Comparison of ENCODE assay signal across 18 cellular contexts in genomic region chr22:19805821-19806212, GRCh38. TPM values are rescaled to one million over a fixed set of nuclear protein-coding genes. Genes with fewer than 3 reads are reported as not detected.
A peak's percentile ranks its signal among the peaks of the same experiment; 100 is the strongest.
DNase-seq lines count a peak whose midpoint lies in the region; ATAC-seq and TF ChIP-seq lines count a peak whose summit lies in the region.
"Had no signal": no experiment of that assay in that cellular context is flagged by ENCODE, and none has a peak within 500 bp of the region (broad histone marks: within the 10 kb centered on the region; RNA-seq: fewer than 3 reads in every experiment).

No MANE protein-coding gene starts in this region.

- TF ChIP-seq POLR2A in spleen (IDR thresholded peaks at IDR 0.05): no peak

- H3K9ac ChIP-seq in SK-N-SH (no peak overlapping the region), PC-3 (ENCODE audit: low read length) (peak overlapping the region; percentile 48), GM23248 (no peak overlapping the region)

- POLR2A ChIA-PET in SK-N-SH (lab: Yijun Ruan, JAX) (no interaction called here), PC-3 (lab: Charles Lee; ENCODE audit: unreplicated experiment) (interaction anchor here (1.0 kb wide), 1 partner anchor 43 kb away, joined by 3 read pairs; no protein-coding TSS in a partner anchor)

- TF ChIP-seq CTCF in SK-N-SH (IDR thresholded peaks at IDR 0.05): no peak
- TF ChIP-seq CTCF in PC-3 (conservative IDR thresholded peaks at IDR 0.05; ENCODE audit: low read depth, low read length): no peak
- TF ChIP-seq CTCF in foreskin keratinocyte (conservative IDR thresholded peaks at IDR 0.05): no peak
- TF ChIP-seq CTCF in spleen (IDR thresholded peaks at IDR 0.05 in 8 of 11, conservative IDR thresholded peaks at IDR 0.05 in 3 of 11): no peak

- H3K36me3 ChIP-seq in SK-N-SH (replicated peaks in 1 of 2; ENCODE audit: control insufficient read depth in 1 of 2, insufficient read depth in 2 of 2, low read length in 1 of 2): no peaks in the 10 kb centered on the region
- no peaks in the 10 kb centered on the region for H3K36me3 ChIP-seq in PC-3 (ENCODE audit: low read depth, low read length)
- H3K36me3 ChIP-seq in spleen: peaks cover 0 to 68% (median 3%) of the 10 kb centered on the region in 6 donors
- H3K36me3 ChIP-seq in GM23248 (ENCODE audit: low read depth): no peaks in the 10 kb centered on the region
- H3K36me3 ChIP-seq: cardiac muscle cell, thyroid gland had no signal

- ATAC-seq in SK-N-SH treated with all-trans-retinoic acid at 6 μM for 48 hours: no peak
- peak; percentile 45 for ATAC-seq in PC-3
- peak; percentile 12 for ATAC-seq in foreskin keratinocyte
- no peak for ATAC-seq in GM19351 (IDR thresholded peaks at IDR 0.05; ENCODE audit: unreplicated experiment)
- ATAC-seq in HG03108 (IDR thresholded peaks at IDR 0.05; ENCODE audit: unreplicated experiment): no peak
- ATAC-seq: activated naive CD4-positive, alpha-beta T cell treated with anti-CD3 and anti-CD28 coated beads, Interleukin-2, amount 50 U/mL, for 72 hours had no signal

- TF ChIP-seq RAD21 in SK-N-SH (IDR thresholded peaks at IDR 0.05; ENCODE audit: low read length): no peak

- H3F3A ChIP-seq in SK-N-SH (replicated peaks; ENCODE audit: insufficient read depth): no peaks in the 10 kb centered on the region
- peaks cover 3% of the 10 kb centered on the region for H3F3A ChIP-seq in PC-3 (ENCODE audit: low read length, unreplicated experiment)
- H3F3A ChIP-seq in GM23248 (ENCODE audit: insufficient read depth): no peaks in the 10 kb centered on the region

- CTCF ChIA-PET in SK-N-SH (lab: Yijun Ruan, JAX): interaction anchor here (1.0 to 1.3 kb wide), 2 partner anchors 75 to 104 kb away, joined by 4 to 6 read pairs; no protein-coding TSS in a partner anchor
- CTCF ChIA-PET in PC-3 (lab: Charles Lee): no interaction called here

- H4K20me1 ChIP-seq in SK-N-SH (ENCODE audit: insufficient read depth) (no peaks in the 10 kb centered on the region), PC-3 (ENCODE audit: low read length) (no peaks in the 10 kb centered on the region), GM23248 (ENCODE audit: insufficient read depth) (no peaks in the 10 kb centered on the region)

- H3K27ac ChIP-seq in SK-N-SH (ENCODE audit: low read depth in 2 of 2, low read length in 1 of 2): no peak overlapping the region
- H3K27ac ChIP-seq in PC-3 (ENCODE audit: low read length): peak overlapping the region; percentile 94
- H3K27ac ChIP-seq in foreskin keratinocyte: peak overlapping the region; percentile 4
- peak overlapping the region in 2 of 8 donors; percentile 24 to 43 for H3K27ac ChIP-seq in spleen
- H3K27ac ChIP-seq in GM23248: no peak overlapping the region
- H3K27ac ChIP-seq: cardiac muscle cell, thyroid gland had no signal

- H3K27me3 ChIP-seq in SK-N-SH (ENCODE audit: insufficient read depth): no peaks in the 10 kb centered on the region
- H3K27me3 ChIP-seq in PC-3 (ENCODE audit: low read length): no peaks in the 10 kb centered on the region
- no peaks in the 10 kb centered on the region for H3K27me3 ChIP-seq in foreskin keratinocyte
- H3K27me3 ChIP-seq in spleen (replicated peaks in 1 of 7): no peaks in the 10 kb centered on the region
- no peaks in the 10 kb centered on the region for H3K27me3 ChIP-seq in GM23248 (replicated peaks; ENCODE audit: insufficient read depth)
- H3K27me3 ChIP-seq: cardiac muscle cell, thyroid gland had no signal

- BruUV-seq in PC-3 (replicated peaks; lab: Mats Ljungman, UMichigan): no TSS peak

- no peak overlapping the region for H3K4me2 ChIP-seq in SK-N-SH
- H3K4me2 ChIP-seq in PC-3 (ENCODE audit: low read length): peak overlapping the region; percentile 80
- no peak overlapping the region for H3K4me2 ChIP-seq in GM23248 (ENCODE audit: unreplicated experiment)

- H3K4me3 ChIP-seq in SK-N-SH (ENCODE audit: low read depth in 2 of 2, low read length in 1 of 2): no peak overlapping the region
- no peak overlapping the region for H3K4me3 ChIP-seq in PC-3 (ENCODE audit: low read length)
- no peak overlapping the region for H3K4me3 ChIP-seq in spleen
- no peak overlapping the region for H3K4me3 ChIP-seq in GM23248
- H3K4me3 ChIP-seq: cardiac muscle cell, thyroid gland had no signal

- 97% methylated on average over 8 of the region's 8 CpGs for WGBS in SK-N-SH (ENCODE audit: low lambda C conversion rate)
- WGBS in spleen, 5 donors: 69 to 84% (median 76%) methylated on average over 8 of the region's 8 CpGs
- 93 to 96% methylated on average over 8 of the region's 8 CpGs for WGBS in GM23248 (ENCODE audit: low coverage in 1 of 2, low lambda C conversion rate in 2 of 2, missing lambda C conversion rate in 2 of 2), 2 experiments

- no peaks in the 10 kb centered on the region for H3K9me2 ChIP-seq in SK-N-SH
- no peaks in the 10 kb centered on the region for H3K9me2 ChIP-seq in PC-3 (replicated peaks; ENCODE audit: low read length)
- H3K9me2 ChIP-seq in GM23248 (ENCODE audit: insufficient read depth): no peaks in the 10 kb centered on the region

- H3K9me3 ChIP-seq in SK-N-SH: no peaks in the 10 kb centered on the region
- H3K9me3 ChIP-seq in PC-3 (ENCODE audit: low read length): no peaks in the 10 kb centered on the region
- H3K9me3 ChIP-seq in spleen: no peaks in the 10 kb centered on the region
- H3K9me3 ChIP-seq in GM23248 (ENCODE audit: low read depth): no peaks in the 10 kb centered on the region
- H3K9me3 ChIP-seq: thyroid gland had no signal

- H3K4me1 ChIP-seq in SK-N-SH (ENCODE audit: control insufficient read depth in 1 of 2, insufficient read depth in 2 of 2, low read depth in 1 of 2, low read length in 1 of 2): peaks cover 0 to 40% of the 10 kb centered on the region in 2 experiments; a peak in 1 of 4 replicates
- H3K4me1 ChIP-seq in PC-3 (ENCODE audit: insufficient read depth, low read length): peaks cover 20% of the 10 kb centered on the region
- H3K4me1 ChIP-seq in foreskin keratinocyte: peaks cover 20% of the 10 kb centered on the region
- peaks cover 0 to 23% (median 7%) of the 10 kb centered on the region in 6 donors for H3K4me1 ChIP-seq in spleen
- H3K4me1 ChIP-seq in GM23248 (ENCODE audit: insufficient read depth): no peaks in the 10 kb centered on the region; the same call in 1 of the 2 replicates

- DNase-seq in SK-N-SH: peak; percentile 21
- peak; percentile 62 for DNase-seq in PC-3
- no peak for DNase-seq in foreskin keratinocyte
- peak; percentile 70 for DNase-seq in spleen
- no peak for DNase-seq in GM23248
- DNase-seq: activated B cell treated with CpG ODN at 0.5 μM for 24 hours; KG1; kidney glomerular epithelial cell; naive B cell; stimulated activated CD4-positive, alpha-beta T cell treated with anti-CD3 and anti-CD28 coated beads, Interleukin-2, amount 100 ng/mL, for 24 hours; stimulated activated CD8-positive, alpha-beta memory T cell treated with anti-CD3 and anti-CD28 coated beads, Interleukin-4, amount 100 ng/mL, for 48 hours; SW 1271 had no signal

- no peak for TF ChIP-seq EP300 in SK-N-SH (IDR thresholded peaks at IDR 0.05; ENCODE audit: borderline replicate concordance in 1 of 2, low read depth in 1 of 2, low read length in 1 of 2)

- intact Hi-C loops in PC-3 (cut with micrococcal nuclease): no loop called here
- intact Hi-C loops in spleen (cut with DNase I; ENCODE audit: low total_unique reads): no loop called here

- H3K79me2 ChIP-seq in SK-N-SH (ENCODE audit: insufficient read depth) (no peaks in the 10 kb centered on the region), PC-3 (ENCODE audit: low read length) (no peaks in the 10 kb centered on the region), GM23248 (ENCODE audit: insufficient read depth) (no peaks in the 10 kb centered on the region)

- in situ Hi-C loops in GM23248 (cut with MboI): no loop called here

- H2AFZ ChIP-seq in SK-N-SH (ENCODE audit: low read depth) (no peak overlapping the region), PC-3 (ENCODE audit: low read length) (peak overlapping the region; percentile 60; the same call in 1 of the 2 replicates), GM23248 (no peak overlapping the region)

TF ChIP-seq in SK-N-SH, 30 proteins besides CTCF, POLR2A, EP300 and RAD21 (continues in another document):
- no peak for TF ChIP-seq POLR2AphosphoS5 (IDR thresholded peaks at IDR 0.05; ENCODE audit: low read depth, low read length)
- no peak for TF ChIP-seq TEAD4 (IDR thresholded peaks at IDR 0.05; ENCODE audit: borderline replicate concordance, insufficient read depth)

TF ChIP-seq in SK-N-SH treated with all-trans-retinoic acid at 6 μM for 48 hours, 23 proteins besides CTCF, POLR2A, EP300 and RAD21 (continues in another document):
- no peak for TF ChIP-seq ISL1 (CRISPR knock-in tag; IDR thresholded peaks at IDR 0.05)
- no peak for TF ChIP-seq SNAI2 (CRISPR knock-in tag; IDR thresholded peaks at IDR 0.05)
- TF ChIP-seq ZNF70 (CRISPR knock-in tag; IDR thresholded peaks at IDR 0.05): no peak

RNA-seq across cellular contexts. Expression of gene TBX1, which starts 45.2 kb away (rescaled TPM):
- polyA plus RNA-seq in SK-N-SH (2012; rRNA removed) (not detected in 2 replicates), foreskin keratinocyte (0.51 and 1.3 TPM in 2 replicates), spleen (under 1 TPM; 0.17 to 0.71 (median 0.61) TPM), GM23248 (2016; fragmentation: Nextera tagmentation; extraction: Ambion mirVana) (2.2 and 2.8 TPM in 2 replicates)
- polyA plus RNA-seq in SK-N-SH (2012; cell fraction: cytosol; rRNA removed): 0.07 TPM in 1 of 2 replicates, not detected in the other
- polyA plus RNA-seq in SK-N-SH (2012; cell fraction: nucleus; rRNA removed): 0.29 and 0.41 TPM in 2 replicates
- total RNA-seq in PC-3 (2014; rRNA removed) (15.9 and 18.6 TPM in 2 replicates), foreskin keratinocyte (0.54 and 0.63 TPM in 2 replicates), spleen (10 to 100 TPM in 1 of 7 donors, 1 to 10 TPM in 3, under 1 TPM in 3; 0.23 to 10.5 (median 3.1) TPM)
- 1.6 and 4.6 TPM in 2 replicates for total RNA-seq in GM23248 (2014; rRNA removed; shearing (Covaris generic))
- total RNA-seq: activated B cell treated with CpG ODN at 0.5 μM for 24 hours; activated naive CD4-positive, alpha-beta T cell treated with anti-CD3 and anti-CD28 coated beads, Interleukin-2, amount 50 U/mL, for 72 hours had no signal

RNA-seq across cellular contexts. Expression of gene GNB1L, which starts 48.9 kb away (rescaled TPM):
- 3.2 and 5.9 TPM in 2 replicates for polyA plus RNA-seq in SK-N-SH (2012; rRNA removed)
- 2.0 and 4.8 TPM in 2 replicates for polyA plus RNA-seq in SK-N-SH (2012; cell fraction: cytosol; rRNA removed)
- polyA plus RNA-seq in SK-N-SH (2012; cell fraction: nucleus; rRNA removed): 7.7 and 10.0 TPM in 2 replicates
- total RNA-seq in PC-3 (2014; rRNA removed): 27.0 and 28.8 TPM in 2 replicates
- total RNA-seq in foreskin keratinocyte: 8.2 and 12.2 TPM in 2 replicates
- 14.8 and 16.4 TPM in 2 replicates for polyA plus RNA-seq in foreskin keratinocyte
- total RNA-seq in spleen: 1 to 10 TPM; 5.7 to 8.1 (median 7.9) TPM
- 10 to 100 TPM in 2 of 3 donors, 1 to 10 TPM in 1; 7.7 to 10.4 (median 10.1) TPM for polyA plus RNA-seq in spleen
- total RNA-seq in GM23248 (2014; rRNA removed; shearing (Covaris generic)): 16.5 and 22.5 TPM in 2 replicates
- 13.6 and 14.3 TPM in 2 replicates for polyA plus RNA-seq in GM23248 (2016; fragmentation: Nextera tagmentation; extraction: Ambion mirVana)

RNA-seq across cellular contexts. Expression of gene RTL10, which starts 48.9 kb away (rescaled TPM):
- polyA plus RNA-seq in SK-N-SH (2012; rRNA removed) (7.8 and 8.0 TPM in 2 replicates), foreskin keratinocyte (18.0 and 18.1 TPM in 2 replicates), spleen (10 to 100 TPM in 2 of 3 donors, 1 to 10 TPM in 1; 8.3 to 13.4 (median 10.8) TPM), GM23248 (2016; fragmentation: Nextera tagmentation; extraction: Ambion mirVana) (22.8 and 23.8 TPM in 2 replicates)
- 3.0 and 4.0 TPM in 2 replicates for polyA plus RNA-seq in SK-N-SH (2012; cell fraction: cytosol; rRNA removed)
- polyA plus RNA-seq in SK-N-SH (2012; cell fraction: nucleus; rRNA removed): 23.0 and 24.3 TPM in 2 replicates
- total RNA-seq in PC-3 (2014; rRNA removed) (7.8 and 12.2 TPM in 2 replicates), foreskin keratinocyte (21.9 and 24.7 TPM in 2 replicates), spleen (10 to 100 TPM; 17.0 to 22.9 (median 18.8) TPM)
- total RNA-seq in GM23248 (2014; rRNA removed; shearing (Covaris generic)): 11.9 and 14.2 TPM in 2 replicates

Comparison
In these comparisons a context has a peak if more than half of its experiments do, and no peak if none do; other contexts are left out.
1. DNase-seq: peak in SK-N-SH (single experiment), PC-3 (single experiment) and spleen (single experiment); none in foreskin keratinocyte (0 of 2) and GM23248 (single experiment).
2. H3K27ac ChIP-seq: peak in PC-3 (single experiment) and foreskin keratinocyte (single experiment); none in SK-N-SH (0 of 2) and GM23248 (single experiment).
3. ATAC-seq: peak in PC-3 (single experiment) and foreskin keratinocyte (single experiment); none in SK-N-SH treated with all-trans-retinoic acid at 6 μM for 48 hours (single experiment), GM19351 (single experiment) and HG03108 (single experiment).